9 cellular contexts compared by ENCODE assay signal in genomic region chr6:123094768-123095167, GRCh38.
"Had no signal": no experiment of that assay in that cellular context is flagged by ENCODE, and none has a peak within 500 bp of the region (broad histone marks: within the 10 kb centered on the region; RNA-seq: fewer than 3 reads in every experiment).

No MANE protein-coding gene starts in this region.

- H3K36me3 ChIP-seq: HAP-1 had no signal

- H3K4me3 Mint-ChIP-seq: GM23338, H9, HFFc6 had no signal

- H3K9me3 ChIP-seq: HAP-1 had no signal

- H3K9me3 Mint-ChIP-seq: GM23338, H9 had no signal

- ATAC-seq: GM23338, HCT116 had no signal

- H3K4me1 ChIP-seq: HAP-1 had no signal

- H3K4me3 ChIP-seq: GM23248, GM23338, HAP-1 had no signal

- H3K4me1 Mint-ChIP-seq: GM23338, H9 had no signal

- H3K27ac ChIP-seq: GM23248 had no signal

- DNase-seq: GM23248, GOT3, H7, H9, HCEC 1CT, HFFc6 had no signal

- H3K27ac Mint-ChIP-seq: GM23338, HFFc6 had no signal
